16 cellular contexts compared by ENCODE assay signal in genomic region chr5:90111354-90112070, GRCh38.
DNase-seq lines count a peak whose midpoint lies in the region; ATAC-seq, FAIRE-seq and TF ChIP-seq lines count a peak whose summit lies in the region.
"Had no signal": no experiment of that assay in that cellular context is flagged by ENCODE, and none has a peak within 500 bp of the region (broad histone marks: within the 10 kb centered on the region; RNA-seq: fewer than 3 reads in every experiment).

No MANE protein-coding gene starts in this region.

- H3K4ac ChIP-seq in mesenchymal stem cell (ENCODE audit: low read depth in 1 of 2, low read length in 2 of 2): no peak overlapping the region

- no peak overlapping the region for H3K14ac ChIP-seq in mesenchymal stem cell (ENCODE audit: low read length in 2 of 2)

- WGBS in heart left ventricle, 4 donors: 34 to 47% (median 42%) methylated on average over 10 of the region's 10 CpGs
- 90% methylated on average over 10 of the region's 10 CpGs for WGBS in mesenchymal stem cell

- no peak overlapping the region for H2BK120ac ChIP-seq in mesenchymal stem cell (ENCODE audit: low read depth, low read length)

- H2BK5ac ChIP-seq in mesenchymal stem cell (ENCODE audit: low read depth, low read length, poor library complexity, severe bottlenecking): no peak overlapping the region

- intact Hi-C loops in left ventricle myocardium inferior (cut with micrococcal nuclease) (no loop called here), heart left ventricle (cut with DNase I) (no loop called here), tibial artery (cut with DNase I; ENCODE audit: low total_unique reads) (no loop called here)

- peaks cover 15% of the 10 kb centered on the region for H3K9me3 ChIP-seq in left ventricle myocardium inferior (replicated peaks)
- peaks cover 0 to 11% (median 0%) of the 10 kb centered on the region in 12 donors for H3K9me3 ChIP-seq in heart left ventricle
- H3K9me3 ChIP-seq in mesenchymal stem cell (ENCODE audit: control insufficient read depth, low read length): no peaks in the 10 kb centered on the region
- H3K9me3 ChIP-seq in tibial artery: no peaks in the 10 kb centered on the region
- H3K9me3 ChIP-seq: Peyer's patch, thyroid gland had no signal

- peak overlapping the region; percentile 11 for H3K4me3 ChIP-seq in left ventricle myocardium inferior
- H3K4me3 ChIP-seq in heart left ventricle: peak overlapping the region in 4 of 12 donors; percentile 1 to 19 (median 13)
- H3K4me3 ChIP-seq in bronchial epithelial cell (ENCODE audit: low read depth, low read length): no peak overlapping the region
- H3K4me3 ChIP-seq in mesenchymal stem cell (ENCODE audit: insufficient read depth in 1 of 2, low read depth in 1 of 2, low read length in 2 of 2): peak overlapping the region in 1 of 2 experiments; percentile 57
- H3K4me3 ChIP-seq in tibial artery: no peak overlapping the region
- H3K4me3 ChIP-seq: Peyer's patch, thyroid gland had no signal

- H2BK15ac ChIP-seq in mesenchymal stem cell (ENCODE audit: low read depth, poor library complexity, severe bottlenecking): no peak overlapping the region

- no peaks in the 10 kb centered on the region for H3K79me1 ChIP-seq in mesenchymal stem cell (replicated peaks; ENCODE audit: low read length, poor library complexity, severe bottlenecking)

- FAIRE-seq in bronchial epithelial cell (lab: Jason Lieb, UNC) (no peak), frontal cortex (lab: Jason Lieb, UNC) (no peak)
- FAIRE-seq: islet of Langerhans had no signal

- H3K18ac ChIP-seq in mesenchymal stem cell (ENCODE audit: low read depth in 1 of 2, low read length in 2 of 2): no peak overlapping the region

- peak overlapping the region; percentile 34 for H3K9ac ChIP-seq in mesenchymal stem cell (ENCODE audit: low read length)

- no peak overlapping the region for H3K4me2 ChIP-seq in mesenchymal stem cell (ENCODE audit: low read length, poor library complexity, severe bottlenecking)

- no peak overlapping the region for H2AK5ac ChIP-seq in mesenchymal stem cell (ENCODE audit: low read length, severe bottlenecking)

- ATAC-seq in heart left ventricle (no peak), HG03378 (IDR thresholded peaks at IDR 0.05; ENCODE audit: unreplicated experiment) (no peak)
- ATAC-seq: HCT116 had no signal

- DNase-seq in left ventricle myocardium inferior (no peak), heart left ventricle (no peak), bronchial epithelial cell (ENCODE audit: low read depth) (peak; percentile 67), mesenchymal stem cell (no peak), tibial artery (no peak), C1 segment of cervical spinal cord (lab: John Stamatoyannopoulos, UW) (no peak), frontal cortex (ENCODE audit: low spot score in 2 of 2) (no peak)
- DNase-seq: KBM-7, midbrain, NCI-H146, Peyer's patch, thyroid gland, WERI-Rb-1 had no signal

- H2BK12ac ChIP-seq in mesenchymal stem cell (ENCODE audit: low read length in 2 of 2): no peak overlapping the region

- TF ChIP-seq POLR2A in heart left ventricle (IDR thresholded peaks at IDR 0.05): no peak

- no peak overlapping the region for H3K23ac ChIP-seq in mesenchymal stem cell (ENCODE audit: low read length in 2 of 2)

- H3K36me3 ChIP-seq in left ventricle myocardium inferior: no peaks in the 10 kb centered on the region
- H3K36me3 ChIP-seq in heart left ventricle: no peaks in the 10 kb centered on the region
- no peaks in the 10 kb centered on the region for H3K36me3 ChIP-seq in bronchial epithelial cell (ENCODE audit: control insufficient read depth, insufficient read depth, low read length)
- no peaks in the 10 kb centered on the region for H3K36me3 ChIP-seq in mesenchymal stem cell (ENCODE audit: control insufficient read depth in 1 of 2, insufficient read depth in 2 of 2, low read depth in 1 of 2, low read length in 2 of 2)
- no peaks in the 10 kb centered on the region for H3K36me3 ChIP-seq in tibial artery
- H3K36me3 ChIP-seq: Peyer's patch, thyroid gland, WERI-Rb-1 had no signal

- no peak overlapping the region for H4K91ac ChIP-seq in mesenchymal stem cell (ENCODE audit: low read length)

- no peak overlapping the region for H4K8ac ChIP-seq in mesenchymal stem cell (ENCODE audit: low read length)

- H3K27me3 ChIP-seq in left ventricle myocardium inferior (ENCODE audit: low read depth) (no peaks in the 10 kb centered on the region), heart left ventricle (no peaks in the 10 kb centered on the region), bronchial epithelial cell (ENCODE audit: control insufficient read depth, insufficient read depth, low read length) (no peaks in the 10 kb centered on the region), mesenchymal stem cell (ENCODE audit: control insufficient read depth in 1 of 2, insufficient read depth in 1 of 2, low read length in 2 of 2) (no peaks in the 10 kb centered on the region), tibial artery (no peaks in the 10 kb centered on the region)
- H3K27me3 ChIP-seq: Peyer's patch, thyroid gland had no signal

- H3K4me1 ChIP-seq in left ventricle myocardium inferior (peaks cover 12% of the 10 kb centered on the region), heart left ventricle (peaks cover 0 to 15% (median 8%) of the 10 kb centered on the region in 12 donors), mesenchymal stem cell (ENCODE audit: control insufficient read depth, insufficient read depth, low read depth, low read length) (no peaks in the 10 kb centered on the region), tibial artery (peaks cover 0 to 25% (median 14%) of the 10 kb centered on the region in 4 donors)
- H3K4me1 ChIP-seq: Peyer's patch, thyroid gland had no signal

- no peak for TF ChIP-seq CTCF in left ventricle myocardium inferior (IDR thresholded peaks at IDR 0.05; ENCODE audit: borderline replicate concordance)
- no peak for TF ChIP-seq CTCF in heart left ventricle (IDR thresholded peaks at IDR 0.05)
- TF ChIP-seq CTCF in bronchial epithelial cell (IDR thresholded peaks at IDR 0.05; ENCODE audit: insufficient read depth, low read length, severe bottlenecking): no peak
- no peak for TF ChIP-seq CTCF in tibial artery (IDR thresholded peaks at IDR 0.05)

- H3K27ac ChIP-seq in left ventricle myocardium inferior (replicated peaks) (peak overlapping the region; percentile 3), heart left ventricle (peak overlapping the region in 4 of 12 donors; percentile 9 to 33 (median 22)), mesenchymal stem cell (ENCODE audit: low read length, poor library complexity, severe bottlenecking) (no peak overlapping the region), tibial artery (peak overlapping the region; percentile 65 to 67)
- H3K27ac ChIP-seq: Peyer's patch, thyroid gland, WERI-Rb-1 had no signal

- no peak overlapping the region for H2AFZ ChIP-seq in mesenchymal stem cell (ENCODE audit: low read depth, low read length)
